Comparison of ENCODE assay signal across 22 cellular contexts in genomic region chr6:118815495-118815894, GRCh38.
A peak's percentile ranks its signal among the peaks of the same experiment; 100 is the strongest.
DNase-seq lines count a peak whose midpoint lies in the region; ATAC-seq, FAIRE-seq and TF ChIP-seq lines count a peak whose summit lies in the region.
"Had no signal": no experiment of that assay in that cellular context is flagged by ENCODE, and none has a peak within 500 bp of the region (broad histone marks: within the 10 kb centered on the region; RNA-seq: fewer than 3 reads in every experiment).

No MANE protein-coding gene starts in this region.

- CTCF ChIA-PET in T-cell (lab: Charles Lee) (no interaction called here), GM10248 (lab: Yijun Ruan, JAX) (interaction anchor here (1.3 to 4.2 kb wide), 2 partner anchors 15 to 50 kb away, joined by 3 to 19 read pairs; no protein-coding TSS in a partner anchor)

- H3K27me3 Mint-ChIP-seq in activated naive CD8-positive, alpha-beta T cell, result no peaks in the 10 kb centered on the region
- no peaks in the 10 kb centered on the region for H3K27me3 Mint-ChIP-seq in activated naive CD8-positive, alpha-beta T cell treated with anti-CD3 and anti-CD28 coated beads, Interleukin-2, amount 50 U/mL, for 24 hours
- H3K27me3 Mint-ChIP-seq in T-cell (no peaks in the 10 kb centered on the region), endodermal cell (ENCODE audit: insufficient read depth) (no peaks in the 10 kb centered on the region)

- TF ChIP-seq POLR2A in H54 (IDR thresholded peaks at IDR 0.05; ENCODE audit: low read depth, low read length), result no peak

- H3K4me1 ChIP-seq in endodermal cell (ENCODE audit: control insufficient read depth, insufficient read depth, low read length), result no peaks in the 10 kb centered on the region
- H3K4me1 ChIP-seq: neural progenitor cell, SJCRH30 had no signal

- no peak overlapping the region for H3K27ac ChIP-seq in endodermal cell (ENCODE audit: low read depth, low read length)
- H3K27ac ChIP-seq: neural progenitor cell, SJCRH30 had no signal

- 96 to 100% methylated on average over 2 of the region's 2 CpGs for WGBS in endodermal cell (ENCODE audit: insufficient coverage in 1 of 2, insufficient read length in 1 of 2), 2 experiments

- peaks cover 16% of the 10 kb centered on the region for H3K36me3 ChIP-seq in endodermal cell (ENCODE audit: control insufficient read depth, insufficient read depth, low read length)
- H3K36me3 ChIP-seq: SJCRH30 had no signal

- H3K27ac Mint-ChIP-seq in activated naive CD8-positive, alpha-beta T cell, result peak overlapping the region; percentile 68
- H3K27ac Mint-ChIP-seq in activated naive CD8-positive, alpha-beta T cell treated with anti-CD3 and anti-CD28 coated beads, Interleukin-2, amount 50 U/mL, for 24 hours, result no peak overlapping the region
- peak overlapping the region; percentile 86 to 88 for H3K27ac Mint-ChIP-seq in T-cell
- peak overlapping the region; percentile 40 for H3K27ac Mint-ChIP-seq in endodermal cell
- H3K27ac Mint-ChIP-seq: T-helper 1 cell treated with Interleukin-12 subunit alpha and Interleukin-12 subunit beta and Interleukin-4 antibody, amounts not matched to agents 30 μg/mL and 1 μg/mL, for 36 hours had no signal

- H3K4me3 Mint-ChIP-seq in activated naive CD8-positive, alpha-beta T cell, result no peak overlapping the region
- no peak overlapping the region for H3K4me3 Mint-ChIP-seq in activated naive CD8-positive, alpha-beta T cell treated with anti-CD3 and anti-CD28 coated beads, Interleukin-2, amount 50 U/mL, for 24 hours
- H3K4me3 Mint-ChIP-seq in T-cell (no peak overlapping the region), endodermal cell (no peak overlapping the region)
- H3K4me3 Mint-ChIP-seq: neural progenitor cell; T-helper 1 cell treated with Interleukin-12 subunit alpha and Interleukin-12 subunit beta and Interleukin-4 antibody, amounts not matched to agents 30 μg/mL and 1 μg/mL, for 36 hours; WTC11 had no signal

- no peaks in the 10 kb centered on the region for H3K27me3 ChIP-seq in endodermal cell (ENCODE audit: control insufficient read depth, insufficient read depth, low read length, poor library complexity, severe bottlenecking)
- H3K27me3 ChIP-seq: neural progenitor cell, SJCRH30 had no signal

- H3K9me3 Mint-ChIP-seq in activated naive CD8-positive, alpha-beta T cell (ENCODE audit: low read depth), result peaks cover 5% of the 10 kb centered on the region
- peaks cover 8% of the 10 kb centered on the region for H3K9me3 Mint-ChIP-seq in activated naive CD8-positive, alpha-beta T cell treated with anti-CD3 and anti-CD28 coated beads, Interleukin-2, amount 50 U/mL, for 24 hours
- H3K9me3 Mint-ChIP-seq in T-cell (peaks cover 7 to 23% (median 8%) of the 10 kb centered on the region in 3 donors), endodermal cell (peaks cover 8% of the 10 kb centered on the region)

- no peak overlapping the region for H3K4me3 ChIP-seq in endodermal cell (ENCODE audit: low read length)
- H3K4me3 ChIP-seq: neural progenitor cell, SJCRH30 had no signal

- no peaks in the 10 kb centered on the region for H3K9me3 ChIP-seq in endodermal cell (ENCODE audit: control insufficient read depth, low read length)

- POLR2A ChIA-PET in T-cell (lab: Charles Lee) (interaction anchor here in 1 of 2 donors (0.6 kb wide), 1 partner anchor 440 kb away, joined by 4 read pairs; no protein-coding TSS in a partner anchor), GM10248 (lab: Yijun Ruan, JAX) (no interaction called here)

- no peak for DNase-seq in activated naive CD8-positive, alpha-beta T cell treated with anti-CD3 and anti-CD28 coated beads, Interleukin-2, amount 50 U/mL, for 24 hours
- DNase-seq in T-cell (no peak), endodermal cell (no peak), NCI-H345 (lab: John Stamatoyannopoulos, UW) (no peak), H54 (ENCODE audit: insufficient read length, low spot score) (no peak), KG1 (lab: John Stamatoyannopoulos, UW) (no peak), GM10248 (ENCODE audit: extremely low spot score) (no peak)
- DNase-seq: activated gamma-delta T cell; anterior cingulate cortex; DMS79 treated with DMSO at 0.1 percent for 48 hours; effector CD8-positive, alpha-beta T cell; left colon; NCI-H1417 treated with DMSO at 0.1 percent for 48 hours; NCI-H774; SJCRH30; small intestine; stimulated activated CD4-positive, alpha-beta T cell treated with anti-CD3 and anti-CD28 coated beads, Interleukin-4, amount 100 ng/mL, for 1 hour had no signal

- no peak for TF ChIP-seq CTCF in endodermal cell (conservative IDR thresholded peaks at IDR 0.05)
- TF ChIP-seq CTCF in GM10248 (IDR thresholded peaks at IDR 0.05; ENCODE audit: control extremely low read depth, extremely low read depth, low read depth, missing control alignments), result no peak

- H3K4me1 Mint-ChIP-seq in activated naive CD8-positive, alpha-beta T cell (ENCODE audit: low read depth), result peaks cover 36% of the 10 kb centered on the region
- peaks cover 40% of the 10 kb centered on the region for H3K4me1 Mint-ChIP-seq in activated naive CD8-positive, alpha-beta T cell treated with anti-CD3 and anti-CD28 coated beads, Interleukin-2, amount 50 U/mL, for 24 hours
- H3K4me1 Mint-ChIP-seq in T-cell, result peaks cover 18 to 41% (median 37%) of the 10 kb centered on the region in 3 donors
- H3K4me1 Mint-ChIP-seq in endodermal cell, result no peaks in the 10 kb centered on the region
- H3K4me1 Mint-ChIP-seq: neural progenitor cell had no signal

- peaks cover 21% of the 10 kb centered on the region for H3K36me3 Mint-ChIP-seq in activated naive CD8-positive, alpha-beta T cell
- peaks cover 32% of the 10 kb centered on the region for H3K36me3 Mint-ChIP-seq in activated naive CD8-positive, alpha-beta T cell treated with anti-CD3 and anti-CD28 coated beads, Interleukin-2, amount 50 U/mL, for 24 hours (ENCODE audit: low read depth)
- H3K36me3 Mint-ChIP-seq in T-cell, result peaks cover 26% of the 10 kb centered on the region
- H3K36me3 Mint-ChIP-seq in endodermal cell (ENCODE audit: low read depth), result peaks cover 25% of the 10 kb centered on the region

- ATAC-seq in activated naive CD8-positive, alpha-beta T cell treated with anti-CD3 and anti-CD28 coated beads, Interleukin-2, amount 50 U/mL, for 24 hours, result no peak
- ATAC-seq in T-cell (replicated peaks in 1 of 4), result peak in 2 of 4 experiments; percentile 21 to 45
- ATAC-seq: left colon, Panc1, WTC11 had no signal

- no peak overlapping the region for H3K9ac ChIP-seq in endodermal cell (ENCODE audit: extremely low read depth, low read length, poor library complexity, severe bottlenecking)
- H3K9ac ChIP-seq: neural progenitor cell had no signal

- no peak for FAIRE-seq in H54 (lab: Jason Lieb, UNC)
- FAIRE-seq: small intestine had no signal
